In genomic region chr20:23492292-23492691, GRCh38 we compare ENCODE assay signal across 28 cellular contexts. TPM values are rescaled to one million over a fixed set of nuclear protein-coding genes. Genes with fewer than 3 reads are reported as not detected.
DNase-seq lines count a peak whose midpoint lies in the region; ATAC-seq and TF ChIP-seq lines count a peak whose summit lies in the region.
"Had no signal": no experiment of that assay in that cellular context is flagged by ENCODE, and none has a peak within 500 bp of the region (broad histone marks: within the 10 kb centered on the region; RNA-seq: fewer than 3 reads in every experiment).

No MANE protein-coding gene starts in this region.

- peaks cover 10% of the 10 kb centered on the region for H3K27me3 Mint-ChIP-seq in activated CD4-positive, alpha-beta T cell treated with anti-CD3 and anti-CD28 coated beads for 36 hours
- H3K27me3 Mint-ChIP-seq: natural killer cell treated with Interleukin-12 subunit alpha and Interleukin-12 subunit beta and Interleukin-15 and Interleukin-18, amount 100 ng/mL, for 72 hours had no signal

- peaks cover 7% of the 10 kb centered on the region for H3K36me3 Mint-ChIP-seq in activated CD4-positive, alpha-beta T cell treated with anti-CD3 and anti-CD28 coated beads for 36 hours (ENCODE audit: low read depth)

- no peak overlapping the region for H3K4me3 ChIP-seq in esophagus muscularis mucosa
- H3K4me3 ChIP-seq: ascending aorta, left ventricle myocardium inferior had no signal

- CTCF ChIA-PET in activated CD4-positive, alpha-beta T cell treated with anti-CD3 and anti-CD28 coated beads for 36 hours (lab: Charles Lee): no interaction called here

- POLR2A ChIA-PET in activated CD4-positive, alpha-beta T cell treated with anti-CD3 and anti-CD28 coated beads for 36 hours (lab: Charles Lee): no interaction called here

- no peaks in the 10 kb centered on the region for H3K36me3 ChIP-seq in esophagus muscularis mucosa
- H3K36me3 ChIP-seq: ascending aorta, left ventricle myocardium inferior had no signal

- H3K27me3 ChIP-seq in esophagus muscularis mucosa: no peaks in the 10 kb centered on the region
- H3K27me3 ChIP-seq: ascending aorta had no signal

- TF ChIP-seq POLR2A in esophagus muscularis mucosa (IDR thresholded peaks at IDR 0.05; ENCODE audit: low read depth): no peak

- intact Hi-C loops in activated CD4-positive, alpha-beta T cell treated with anti-CD3 and anti-CD28 coated beads for 36 hours (cut with DNase I, micrococcal nuclease): no loop called here
- intact Hi-C loops in esophagus muscularis mucosa (cut with DNase I): no loop called here

- H3K27ac ChIP-seq in esophagus muscularis mucosa (replicated peaks in 1 of 4): no peak overlapping the region
- H3K27ac ChIP-seq: ascending aorta, left ventricle myocardium inferior had no signal

- DNase-seq in activated CD4-positive, alpha-beta T cell treated with anti-CD3 and anti-CD28 coated beads for 36 hours: peak; percentile 39
- DNase-seq in activated CD4-positive, alpha-beta T cell treated with anti-CD3 and anti-CD28 coated beads for 4 hours: no peak
- peak; percentile 21 to 31 for DNase-seq in stimulated activated CD4-positive, alpha-beta T cell treated with anti-CD3 and anti-CD28 coated beads, Interleukin-2, amount 100 ng/mL, for 24 hours
- no peak for DNase-seq in stimulated activated CD4-positive, alpha-beta T cell treated with anti-CD3 and anti-CD28 coated beads, Interleukin-1b, Interleukin-23, amount 100 ng/mL, for 48 hours
- DNase-seq in esophagus muscularis mucosa (ENCODE audit: extremely low spot score) (peak; percentile 79), NCI-H1105 treated with DMSO at 0.1 percent for 48 hours (lab: John Stamatoyannopoulos, UW) (no peak)
- DNase-seq: cortex of kidney, DMS79, HCEC 1CT, left ventricle myocardium inferior, midbrain, NCI-H1092, NCI-H187 treated with DMSO at 0.1 percent for 48 hours, NCI-H526, small intestine, T-helper 1 cell, trophoblast cell had no signal

- H3K4me1 Mint-ChIP-seq in activated CD4-positive, alpha-beta T cell treated with anti-CD3 and anti-CD28 coated beads for 36 hours: peaks cover 7% of the 10 kb centered on the region
- H3K4me1 Mint-ChIP-seq: activated naive CD4-positive, alpha-beta T cell treated with anti-CD3 and anti-CD28 coated beads, Interleukin-2, amount 50 U/mL, for 24 hours had no signal

- H3K9me3 Mint-ChIP-seq in activated CD4-positive, alpha-beta T cell treated with anti-CD3 and anti-CD28 coated beads for 36 hours (ENCODE audit: low read depth): peaks cover 9% of the 10 kb centered on the region
- H3K9me3 Mint-ChIP-seq: activated naive CD4-positive, alpha-beta T cell treated with anti-CD3 and anti-CD28 coated beads, Interleukin-2, amount 50 U/mL, for 24 hours; natural killer cell treated with Interleukin-12 subunit alpha and Interleukin-12 subunit beta and Interleukin-15 and Interleukin-18, amount 100 ng/mL, for 72 hours had no signal

- ATAC-seq in activated CD4-positive, alpha-beta T cell treated with anti-CD3 and anti-CD28 coated beads for 36 hours: peak; percentile 66
- ATAC-seq in GM21390 (IDR thresholded peaks at IDR 0.05; ENCODE audit: unreplicated experiment) (no peak), GM21576 (IDR thresholded peaks at IDR 0.05; ENCODE audit: unreplicated experiment) (no peak)

- H3K9me3 ChIP-seq in esophagus muscularis mucosa: no peaks in the 10 kb centered on the region
- H3K9me3 ChIP-seq: ascending aorta had no signal

- no peak for TF ChIP-seq EP300 in esophagus muscularis mucosa (IDR thresholded peaks at IDR 0.05)

- H3K4me1 ChIP-seq in esophagus muscularis mucosa: no peaks in the 10 kb centered on the region
- H3K4me1 ChIP-seq: ascending aorta, left ventricle myocardium inferior had no signal

- H3K4me3 Mint-ChIP-seq in activated CD4-positive, alpha-beta T cell treated with anti-CD3 and anti-CD28 coated beads for 36 hours: no peak overlapping the region
- H3K4me3 Mint-ChIP-seq: activated naive CD4-positive, alpha-beta T cell treated with anti-CD3 and anti-CD28 coated beads, Interleukin-2, amount 50 U/mL, for 24 hours; natural killer cell treated with Interleukin-12 subunit alpha and Interleukin-12 subunit beta and Interleukin-15 and Interleukin-18, amount 100 ng/mL, for 72 hours had no signal

- no peak for TF ChIP-seq CTCF in esophagus muscularis mucosa (IDR thresholded peaks at IDR 0.05)

- no peak overlapping the region for H3K27ac Mint-ChIP-seq in activated CD4-positive, alpha-beta T cell treated with anti-CD3 and anti-CD28 coated beads for 36 hours
- H3K27ac Mint-ChIP-seq: activated naive CD4-positive, alpha-beta T cell treated with anti-CD3 and anti-CD28 coated beads, Interleukin-2, amount 50 U/mL, for 24 hours; natural killer cell treated with Interleukin-12 subunit alpha and Interleukin-12 subunit beta and Interleukin-15 and Interleukin-18, amount 100 ng/mL, for 72 hours had no signal

RNA-seq across cellular contexts. Expression of gene CST8, which starts 1.4 kb away (rescaled TPM):
- not detected for total RNA-seq in activated CD4-positive, alpha-beta T cell treated with anti-CD3 and anti-CD28 coated beads for 36 hours
- total RNA-seq in esophagus muscularis mucosa: not detected
- total RNA-seq: ascending aorta; cardiac septum; fibroblast of lung; left ventricle myocardium inferior; natural killer cell treated with Interleukin-12 subunit alpha and Interleukin-12 subunit beta and Interleukin-15 and Interleukin-18, amount 100 ng/mL, for 72 hours; osteoblast; renal cortical epithelial cell; RPMI7951; SK-MEL-5 had no signal

RNA-seq across cellular contexts. Expression of gene CST11, which starts 39.6 kb away (rescaled TPM):
- total RNA-seq in activated CD4-positive, alpha-beta T cell treated with anti-CD3 and anti-CD28 coated beads for 36 hours: not detected
- not detected for total RNA-seq in esophagus muscularis mucosa
- total RNA-seq: ascending aorta; cardiac septum; fibroblast of lung; left ventricle myocardium inferior; natural killer cell treated with Interleukin-12 subunit alpha and Interleukin-12 subunit beta and Interleukin-15 and Interleukin-18, amount 100 ng/mL, for 72 hours; osteoblast; renal cortical epithelial cell; RPMI7951; SK-MEL-5 had no signal

RNA-seq across cellular contexts. Expression of gene CSTL1, which starts 52.8 kb away (rescaled TPM):
- total RNA-seq in activated CD4-positive, alpha-beta T cell treated with anti-CD3 and anti-CD28 coated beads for 36 hours: not detected
- not detected for total RNA-seq in esophagus muscularis mucosa
- total RNA-seq: ascending aorta; cardiac septum; fibroblast of lung; left ventricle myocardium inferior; natural killer cell treated with Interleukin-12 subunit alpha and Interleukin-12 subunit beta and Interleukin-15 and Interleukin-18, amount 100 ng/mL, for 72 hours; osteoblast; renal cortical epithelial cell; RPMI7951; SK-MEL-5 had no signal

Comparison
In these comparisons a context has a peak if more than half of its experiments do, and no peak if none do; other contexts are left out.
1. DNase-seq: peak in activated CD4-positive, alpha-beta T cell treated with anti-CD3 and anti-CD28 coated beads for 36 hours (single experiment), stimulated activated CD4-positive, alpha-beta T cell treated with anti-CD3 and anti-CD28 coated beads, Interleukin-2, amount 100 ng/mL, for 24 hours (2 of 2) and esophagus muscularis mucosa (single experiment); none in activated CD4-positive, alpha-beta T cell treated with anti-CD3 and anti-CD28 coated beads for 4 hours (0 of 2), stimulated activated CD4-positive, alpha-beta T cell treated with anti-CD3 and anti-CD28 coated beads, Interleukin-1b, Interleukin-23, amount 100 ng/mL, for 48 hours (single experiment) and NCI-H1105 treated with DMSO at 0.1 percent for 48 hours (single experiment).